19 cellular contexts compared by ENCODE assay signal in genomic region chr3:19202303-19202702, GRCh38. TPM values are rescaled to one million over a fixed set of nuclear protein-coding genes. Genes with fewer than 3 reads are reported as not detected.
"Had no signal": no experiment of that assay in that cellular context is flagged by ENCODE, and none has a peak within 500 bp of the region (broad histone marks: within the 10 kb centered on the region; RNA-seq: fewer than 3 reads in every experiment).

No MANE protein-coding gene starts in this region.

- H3K4me3 ChIP-seq: breast epithelium, esophagus muscularis mucosa, heart right ventricle, left ventricle myocardium inferior, ovary, skin epidermis had no signal

- H3K27ac ChIP-seq: breast epithelium, heart right ventricle, left ventricle myocardium inferior, ovary, skin epidermis had no signal

- H3K9me3 ChIP-seq: breast epithelium, esophagus muscularis mucosa, heart right ventricle, left ventricle myocardium inferior, ovary had no signal

- DNase-seq: activated B cell treated with CpG ODN at 0.5 μM for 24 hours; activated CD4-positive, alpha-beta T cell treated with anti-CD3 and anti-CD28 coated beads, Interleukin-2, amount 10 ng/mL, durations not matched to agents 24 days and 14 days; activated CD8-positive, alpha-beta memory T cell treated with anti-CD3 and anti-CD28 coated beads for 24 hours; amniotic stem cell; heart right ventricle; left ventricle myocardium inferior; mesenchymal stem cell; nephron progenitor cell; ovary; T-helper 17 cell; trophoblast cell had no signal

- ATAC-seq: activated T-helper 17 cell treated with anti-CD3 and anti-CD28 coated beads, Interleukin-2, amount 50 U/mL, for 72 hours; heart right ventricle; stimulated activated effector memory CD8-positive, alpha-beta T cell treated with anti-CD3 and anti-CD28 coated beads, Interleukin-12 subunit alpha, Interleukin-12 subunit beta, amount 100 ng/mL, for 72 hours; T-helper 17 cell had no signal

- H3K36me3 ChIP-seq: breast epithelium, esophagus muscularis mucosa, heart right ventricle, left ventricle myocardium inferior, ovary had no signal

- H3K27me3 ChIP-seq: breast epithelium, esophagus muscularis mucosa, heart right ventricle, ovary had no signal

- H3K4me1 ChIP-seq: breast epithelium, esophagus muscularis mucosa, heart right ventricle, left ventricle myocardium inferior had no signal

RNA-seq across cellular contexts. Expression of gene KCNH8, which starts 54.0 kb away (rescaled TPM):
- total RNA-seq: activated CD4-positive, alpha-beta T cell treated with anti-CD3 and anti-CD28 coated beads, Interleukin-2, amount 10 ng/mL, durations not matched to agents 24 days and 14 days; activated T-helper 17 cell treated with anti-CD3 and anti-CD28 coated beads, Interleukin-2, amount 50 U/mL, for 72 hours; chondrocyte; fibroblast of villous mesenchyme had no signal
- polyA plus RNA-seq: keratinocyte had no signal
